8 cellular contexts compared by ENCODE assay signal in genomic region chr16:69311533-69312388, GRCh38. TPM values are rescaled to one million over a fixed set of nuclear protein-coding genes. Genes with fewer than 3 reads are reported as not detected.
DNase-seq lines count a peak whose midpoint lies in the region; ATAC-seq and TF ChIP-seq lines count a peak whose summit lies in the region.

No MANE protein-coding gene starts in this region.

- peaks cover 40% of the 10 kb centered on the region for H3K36me3 ChIP-seq in BLaER1

- H3K4me2 ChIP-seq in BLaER1 = peak overlapping the region; percentile 94

- H3K36me3 Mint-ChIP-seq in immature natural killer cell = peaks cover 0 to 10% (median 0%) of the 10 kb centered on the region in 3 donors

- peak; percentile 59 for ATAC-seq in GM18907 (IDR thresholded peaks at IDR 0.05; ENCODE audit: unreplicated experiment)
- peak; percentile 45 for ATAC-seq in HG03066 (IDR thresholded peaks at IDR 0.05; ENCODE audit: low read depth, unreplicated experiment)

- H4K20me1 ChIP-seq in BLaER1 = peaks cover 55% of the 10 kb centered on the region

- peak overlapping the region; percentile 100 for H3K4me3 ChIP-seq in BLaER1
- peak overlapping the region; percentile 84 for H3K4me3 ChIP-seq in astrocyte of the spinal cord (ENCODE audit: low read depth, low read length)

- DNase-seq in RWPE1 (ENCODE audit: low spot score) = peak; percentile 35
- DNase-seq in astrocyte of the spinal cord (ENCODE audit: low read depth, low spot score) = peak; percentile 27
- no peak for DNase-seq in immature natural killer cell
- peak; percentile 65 for DNase-seq in stimulated activated CD4-positive, alpha-beta T cell treated with anti-CD3 and anti-CD28 coated beads, Interleukin-15, amount 100 ng/mL, for 24 hours
- no peak for DNase-seq in NCI-H510A (lab: John Stamatoyannopoulos, UW)

- TF ChIP-seq CTCF in RWPE1 (conservative IDR thresholded peaks at IDR 0.05; ENCODE audit: low read depth) = no peak
- peak; percentile 14 for TF ChIP-seq CTCF in astrocyte of the spinal cord (IDR thresholded peaks at IDR 0.05; ENCODE audit: low read depth, low read length)

- H3K27ac Mint-ChIP-seq in immature natural killer cell = peak overlapping the region; percentile 89 to 98 (median 91)

- peaks cover 31 to 34% of the 10 kb centered on the region in 2 donors for H3K4me1 Mint-ChIP-seq in immature natural killer cell

- in situ Hi-C loops in astrocyte of the spinal cord (cut with HindIII; ENCODE audit: low sequenced_read_pairs) = no loop called here

- peak overlapping the region; percentile 99 for H3K9ac ChIP-seq in BLaER1

- H3K27me3 Mint-ChIP-seq in immature natural killer cell (ENCODE audit: low read depth in 3 of 3) = peaks cover 1 to 4% (median 2%) of the 10 kb centered on the region in 3 donors

- H3K4me3 Mint-ChIP-seq in immature natural killer cell = peak overlapping the region; percentile 91 to 99 (median 96)

- CTCF ChIA-PET in RWPE1 (lab: Yijun Ruan, JAX) = interaction anchor here (0.9 to 1.2 kb wide), 3 partner anchors 15 to 84 kb away, joined by 3 to 4 read pairs (median 3); no protein-coding TSS in a partner anchor

- POLR2A ChIA-PET in RWPE1 (lab: Yijun Ruan, JAX; ENCODE audit: low non-redundant PET) = no interaction called here

- H3K27me3 ChIP-seq in BLaER1 = no peaks in the 10 kb centered on the region

- peaks cover 32% of the 10 kb centered on the region for H3K4me1 ChIP-seq in BLaER1

- no peaks in the 10 kb centered on the region for H3K9me3 ChIP-seq in BLaER1

- no peaks in the 10 kb centered on the region for H3K9me3 Mint-ChIP-seq in immature natural killer cell

- H3K27ac ChIP-seq in BLaER1 (peak overlapping the region; percentile 97), RWPE1 (peak overlapping the region; percentile 88)

RNA-seq across cellular contexts. Expression of gene VPS4A, which starts 0.6 kb away (rescaled TPM):
- polyA plus RNA-seq in immature natural killer cell = 10 to 100 TPM; 26.5 to 52.0 (median 30.9) TPM

RNA-seq across cellular contexts. Expression of gene PDF, which starts 18.6 kb away (rescaled TPM):
- 1 to 10 TPM; 6.3 to 10.0 (median 6.3) TPM for polyA plus RNA-seq in immature natural killer cell

RNA-seq across cellular contexts. Expression of gene COG8, which starts 27.6 kb away (rescaled TPM):
- polyA plus RNA-seq in immature natural killer cell = 10 to 100 TPM; 36.6 to 52.0 (median 44.4) TPM

RNA-seq across cellular contexts. Expression of gene NIP7, which starts 27.8 kb away (rescaled TPM):
- 10 to 100 TPM; 13.0 to 24.9 (median 23.2) TPM for polyA plus RNA-seq in immature natural killer cell

RNA-seq across cellular contexts. Expression of gene TMED6, which starts 39.8 kb away (rescaled TPM):
- not detected for polyA plus RNA-seq in immature natural killer cell

Comparison
In these comparisons a context has a peak if more than half of its experiments do, and no peak if none do; other contexts are left out.
1. DNase-seq: peak in RWPE1 (single experiment), astrocyte of the spinal cord (single experiment) and stimulated activated CD4-positive, alpha-beta T cell treated with anti-CD3 and anti-CD28 coated beads, Interleukin-15, amount 100 ng/mL, for 24 hours (single experiment); none in immature natural killer cell (0 of 3) and NCI-H510A (single experiment).